Comparison of ENCODE assay signal across 19 cellular contexts in genomic region chr11:118902336-118903203, GRCh38. TPM values are rescaled to one million over a fixed set of nuclear protein-coding genes. Genes with fewer than 3 reads are reported as not detected.
DNase-seq lines count a peak whose midpoint lies in the region; ATAC-seq, FAIRE-seq and TF ChIP-seq lines count a peak whose summit lies in the region.
"Had no signal": no experiment of that assay in that cellular context is flagged by ENCODE, and none has a peak within 500 bp of the region (broad histone marks: within the 10 kb centered on the region; RNA-seq: fewer than 3 reads in every experiment).

No MANE protein-coding gene starts in this region.

- H3K27me3 Mint-ChIP-seq in Caco-2 (ENCODE audit: insufficient read depth, unreplicated experiment) = no peaks in the 10 kb centered on the region
- no peaks in the 10 kb centered on the region for H3K27me3 Mint-ChIP-seq in IgD-negative memory B cell
- H3K27me3 Mint-ChIP-seq in progenitor cell of endocrine pancreas = no peaks in the 10 kb centered on the region
- H3K27me3 Mint-ChIP-seq in stimulated activated naive CD8-positive, alpha-beta T cell treated with anti-CD3 and anti-CD28 coated beads, Interleukin-15, amount 100 ng/mL, for 72 hours = no peaks in the 10 kb centered on the region
- H3K27me3 Mint-ChIP-seq: CD4-positive, CD25-positive, alpha-beta regulatory T cell had no signal

- no peak overlapping the region for H3K27ac ChIP-seq in kidney (ENCODE audit: low read depth in 2 of 2, low read length in 2 of 2)
- H3K27ac ChIP-seq in sigmoid colon = peak overlapping the region; percentile 20 to 55 (median 40)
- H3K27ac ChIP-seq: GM23248 had no signal

- POLR2A ChIA-PET in Caco-2 (lab: Charles Lee) = interaction anchor here (0.5 to 1.6 kb wide), 2 partner anchors 21 to 23 kb away, joined by 3 read pairs; partner anchors contain the start of gene BCL9L

- H3K9me3 ChIP-seq in Caco-2 = no peaks in the 10 kb centered on the region
- H3K9me3 ChIP-seq in kidney (ENCODE audit: control insufficient read depth in 1 of 2, low read length in 2 of 2) = no peaks in the 10 kb centered on the region
- H3K9me3 ChIP-seq in sigmoid colon = no peaks in the 10 kb centered on the region
- H3K9me3 ChIP-seq: SK-N-SH had no signal

- DNase-seq in Caco-2 = no peak
- peak; percentile 74 for DNase-seq in kidney
- peak; percentile 61 for DNase-seq in sigmoid colon
- no peak for DNase-seq in progenitor cell of endocrine pancreas (ENCODE audit: low spot score, unreplicated experiment)
- no peak for DNase-seq in stimulated activated naive CD8-positive, alpha-beta T cell treated with anti-CD3 and anti-CD28 coated beads, Interleukin-15, amount 100 ng/mL, for 72 hours
- DNase-seq: CD4-positive, CD25-positive, alpha-beta regulatory T cell; DMS79; GM23248; KG1; NCI-H146; NCI-H2081 treated with DMSO at 0.1 percent for 48 hours; NCI-H510A treated with DMSO at 0.1 percent for 48 hours; NCI-H82; SHP77; SK-N-SH had no signal

- peaks cover 20% of the 10 kb centered on the region for H3K4me1 Mint-ChIP-seq in Caco-2 (ENCODE audit: low read depth, unreplicated experiment)
- H3K4me1 Mint-ChIP-seq in IgD-negative memory B cell = peaks cover 8 to 16% (median 12%) of the 10 kb centered on the region in 3 donors
- H3K4me1 Mint-ChIP-seq in progenitor cell of endocrine pancreas (ENCODE audit: low read depth) = peaks cover 2% of the 10 kb centered on the region
- H3K4me1 Mint-ChIP-seq in stimulated activated naive CD8-positive, alpha-beta T cell treated with anti-CD3 and anti-CD28 coated beads, Interleukin-15, amount 100 ng/mL, for 72 hours = peaks cover 53% of the 10 kb centered on the region

- no peak for TF ChIP-seq POLR2A in sigmoid colon (IDR thresholded peaks at IDR 0.05)

- H3K36me3 Mint-ChIP-seq in Caco-2 (ENCODE audit: insufficient read depth, unreplicated experiment) (peaks cover 100% of the 10 kb centered on the region), IgD-negative memory B cell (no peaks in the 10 kb centered on the region), progenitor cell of endocrine pancreas (ENCODE audit: insufficient read depth) (peaks cover 6% of the 10 kb centered on the region)

- BruUV-seq in Caco-2 (replicated peaks; lab: Mats Ljungman, UMichigan) = no TSS peak

- no peak for TF ChIP-seq CTCF in Caco-2 (IDR thresholded peaks at IDR 0.05; ENCODE audit: insufficient read depth in 1 of 2, low read depth in 1 of 2, low read length in 1 of 2, severe bottlenecking in 1 of 2, unreplicated experiment in 1 of 2)
- TF ChIP-seq CTCF in kidney (IDR thresholded peaks at IDR 0.05; ENCODE audit: borderline replicate concordance, extremely low read depth, insufficient read depth) = no peak
- no peak for TF ChIP-seq CTCF in sigmoid colon (IDR thresholded peaks at IDR 0.05)
- TF ChIP-seq CTCF in progenitor cell of endocrine pancreas (IDR thresholded peaks at IDR 0.05; ENCODE audit: unreplicated experiment) = no peak

- CTCF ChIA-PET in Caco-2 (lab: Charles Lee) = no interaction called here

- peaks cover 23% of the 10 kb centered on the region for H3K36me3 ChIP-seq in Caco-2 (ENCODE audit: control insufficient read depth, insufficient read depth, low read length)
- peaks cover 12 to 39% of the 10 kb centered on the region in 2 donors for H3K36me3 ChIP-seq in kidney (ENCODE audit: control insufficient read depth in 1 of 2, insufficient read depth in 2 of 2, low read length in 2 of 2)
- peaks cover 23 to 88% (median 61%) of the 10 kb centered on the region in 4 donors for H3K36me3 ChIP-seq in sigmoid colon

- WGBS in sigmoid colon, 2 donors = 91 to 93% methylated on average over 37 of the region's 37 CpGs

- no peak for ATAC-seq in stimulated activated naive CD8-positive, alpha-beta T cell treated with anti-CD3 and anti-CD28 coated beads, Interleukin-15, amount 100 ng/mL, for 72 hours
- no peak for ATAC-seq in HG03280 (IDR thresholded peaks at IDR 0.05; ENCODE audit: unreplicated experiment)
- ATAC-seq: Panc1 had no signal

- H3K4me3 ChIP-seq in Caco-2 (ENCODE audit: low read depth, low read length) = no peak overlapping the region
- no peak overlapping the region for H3K4me3 ChIP-seq in kidney (ENCODE audit: low read length in 2 of 2)
- no peak overlapping the region for H3K4me3 ChIP-seq in sigmoid colon
- H3K4me3 ChIP-seq: GM23248 had no signal

- intact Hi-C loops in Caco-2 (cut with micrococcal nuclease; ENCODE audit: unreplicated experiment) (no loop called here), kidney (cut with DNase I) (no loop called here), sigmoid colon (cut with DNase I) (no loop called here)

- FAIRE-seq in kidney (lab: Jason Lieb, UNC) = no peak
- FAIRE-seq: D721Med had no signal

- no peak for TF ChIP-seq EP300 in sigmoid colon (IDR thresholded peaks at IDR 0.05)

- H3K9ac ChIP-seq in kidney (ENCODE audit: low read length in 2 of 2) = no peak overlapping the region
- H3K9ac ChIP-seq: GM23248, SK-N-SH had no signal

- H3K27ac Mint-ChIP-seq in Caco-2 (ENCODE audit: unreplicated experiment) (peak overlapping the region; percentile 34), IgD-negative memory B cell (peak overlapping the region in 2 of 3 donors; percentile 53 to 73), progenitor cell of endocrine pancreas (no peak overlapping the region)
- H3K27ac Mint-ChIP-seq in stimulated activated naive CD8-positive, alpha-beta T cell treated with anti-CD3 and anti-CD28 coated beads, Interleukin-15, amount 100 ng/mL, for 72 hours = no peak overlapping the region
- H3K27ac Mint-ChIP-seq: CD4-positive, CD25-positive, alpha-beta regulatory T cell had no signal

- H3K4me3 Mint-ChIP-seq in Caco-2 (ENCODE audit: unreplicated experiment) (peak overlapping the region; percentile 4), IgD-negative memory B cell (no peak overlapping the region), progenitor cell of endocrine pancreas (ENCODE audit: low read depth) (no peak overlapping the region)
- H3K4me3 Mint-ChIP-seq in stimulated activated naive CD8-positive, alpha-beta T cell treated with anti-CD3 and anti-CD28 coated beads, Interleukin-15, amount 100 ng/mL, for 72 hours = no peak overlapping the region
- H3K4me3 Mint-ChIP-seq: CD4-positive, CD25-positive, alpha-beta regulatory T cell had no signal

- H3K4me1 ChIP-seq in Caco-2 (peaks cover 12% of the 10 kb centered on the region), kidney (ENCODE audit: control insufficient read depth in 1 of 2, insufficient read depth in 1 of 2, low read depth in 1 of 2, low read length in 2 of 2) (peaks cover 5 to 8% of the 10 kb centered on the region in 2 donors), sigmoid colon (peaks cover 0 to 42% (median 31%) of the 10 kb centered on the region in 4 donors)

- no peaks in the 10 kb centered on the region for H3K9me3 Mint-ChIP-seq in Caco-2 (ENCODE audit: unreplicated experiment)
- no peaks in the 10 kb centered on the region for H3K9me3 Mint-ChIP-seq in IgD-negative memory B cell
- no peaks in the 10 kb centered on the region for H3K9me3 Mint-ChIP-seq in progenitor cell of endocrine pancreas (ENCODE audit: low read depth)
- no peaks in the 10 kb centered on the region for H3K9me3 Mint-ChIP-seq in stimulated activated naive CD8-positive, alpha-beta T cell treated with anti-CD3 and anti-CD28 coated beads, Interleukin-15, amount 100 ng/mL, for 72 hours
- H3K9me3 Mint-ChIP-seq: CD4-positive, CD25-positive, alpha-beta regulatory T cell had no signal

- H3K27me3 ChIP-seq in Caco-2 (replicated peaks; ENCODE audit: control insufficient read depth, insufficient read depth, low read length) (no peaks in the 10 kb centered on the region), sigmoid colon (no peaks in the 10 kb centered on the region)

RNA-seq across cellular contexts. Expression of gene CXCR5, which starts 18.9 kb away (rescaled TPM):
- total RNA-seq in Caco-2 (2022) (not detected in 2 replicates), kidney (1.1 TPM), sigmoid colon (not detected), progenitor cell of endocrine pancreas (not detected in 2 replicates)
- polyA plus RNA-seq in IgD-negative memory B cell (93.4 TPM), kidney (ENCODE audit: insufficient read depth, low read depth, low replicate concordance) (not detected), sigmoid colon (10 to 100 TPM in 1 of 3 donors, under 1 TPM in 2; under 0.01 to 11.5 (median 0.23) TPM)
- total RNA-seq: GM23248 had no signal
- polyA plus RNA-seq: GM23248 had no signal

RNA-seq across cellular contexts. Expression of gene BCL9L, which starts 23.2 kb away (rescaled TPM):
- 186 and 203 TPM in 2 replicates for total RNA-seq in Caco-2 (2022)
- 2.8 TPM for polyA plus RNA-seq in IgD-negative memory B cell
- 57.5 TPM for total RNA-seq in kidney
- 5.0 TPM for polyA plus RNA-seq in kidney (ENCODE audit: insufficient read depth, low read depth, low replicate concordance)
- 10 to 100 TPM in 3 of 4 donors, 1 to 10 TPM in 1; 7.9 to 46.5 (median 10.8) TPM for total RNA-seq in sigmoid colon
- 10 to 100 TPM in 1 of 3 donors, 1 to 10 TPM in 2; 4.8 to 33.2 (median 7.4) TPM for polyA plus RNA-seq in sigmoid colon
- 26.4 and 30.3 TPM in 2 replicates for total RNA-seq in progenitor cell of endocrine pancreas

RNA-seq across cellular contexts. Expression of gene UPK2, which starts 53.5 kb away (rescaled TPM):
- total RNA-seq in Caco-2 (2022) (1.8 and 3.5 TPM in 2 replicates), kidney (not detected), sigmoid colon (not detected), progenitor cell of endocrine pancreas (0.41 TPM in 1 of 2 replicates, not detected in the other)
- polyA plus RNA-seq in IgD-negative memory B cell (not detected), kidney (ENCODE audit: insufficient read depth, low read depth, low replicate concordance) (not detected), sigmoid colon (not detected)
- total RNA-seq: CD4-positive, CD25-positive, alpha-beta regulatory T cell; GM23248 had no signal

Comparison
In these comparisons a context has a peak if more than half of its experiments do, and no peak if none do; other contexts are left out.
1. DNase-seq: peak in kidney (single experiment) and sigmoid colon (single experiment); none in Caco-2 (0 of 2), progenitor cell of endocrine pancreas (single experiment) and stimulated activated naive CD8-positive, alpha-beta T cell treated with anti-CD3 and anti-CD28 coated beads, Interleukin-15, amount 100 ng/mL, for 72 hours (0 of 2).
2. H3K27ac Mint-ChIP-seq: peak in Caco-2 (single experiment) and IgD-negative memory B cell (2 of 3); none in progenitor cell of endocrine pancreas (single experiment) and stimulated activated naive CD8-positive, alpha-beta T cell treated with anti-CD3 and anti-CD28 coated beads, Interleukin-15, amount 100 ng/mL, for 72 hours (0 of 2).
3. H3K27ac ChIP-seq: peak in sigmoid colon (4 of 4); none in kidney (0 of 2).